Comparison of ENCODE assay signal across 33 cellular contexts in the genomic region with DNA sequence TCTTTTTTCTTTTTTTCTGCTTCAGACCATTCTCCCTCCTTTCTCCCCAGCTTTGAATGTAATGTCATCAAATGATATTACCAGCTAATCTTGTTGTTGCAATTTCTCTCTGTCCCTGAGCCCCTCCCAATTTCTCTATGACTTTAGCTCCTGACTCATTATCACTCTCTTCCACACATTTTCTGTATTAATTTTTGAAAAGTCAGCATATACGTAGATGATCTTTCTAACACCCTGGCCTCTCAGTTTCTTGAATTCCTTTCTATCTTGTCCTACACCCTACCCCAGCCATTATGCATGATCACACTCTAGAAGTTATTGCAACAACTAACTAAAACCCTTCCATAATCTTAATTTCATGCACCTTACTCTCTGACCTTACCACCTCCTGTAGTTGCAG. TPM values are rescaled to one million over a fixed set of nuclear protein-coding genes. Genes with fewer than 3 reads are reported as not detected.
"Had no signal": no experiment of that assay in that cellular context is flagged by ENCODE, and none has a peak within 500 bp of the region (broad histone marks: within the 10 kb centered on the region; RNA-seq: fewer than 3 reads in every experiment).

No MANE protein-coding gene starts in this region.

- H3K27me3 ChIP-seq: adrenal gland, ascending aorta, body of pancreas, brain microvascular endothelial cell, breast epithelium, cardiac muscle cell had no signal

- ATAC-seq: activated naive CD4-positive, alpha-beta T cell treated with anti-CD3 and anti-CD28 coated beads, Interleukin-2, amount 50 U/mL, for 72 hours; activated naive CD8-positive, alpha-beta T cell treated with anti-CD3 and anti-CD28 coated beads, Interleukin-2, amount 50 U/mL, for 24 hours; activated T-cell treated with anti-CD3 and anti-CD28 coated beads, Interleukin-2, amount 50 U/mL, for 4 hours; activated T-cell treated with anti-CD3 and anti-CD28 coated beads, Interleukin-2, amount 50 U/mL, for 72 hours; activated T-helper 17 cell treated with anti-CD3 and anti-CD28 coated beads, Interleukin-2, amount 50 U/mL, for 72 hours; body of pancreas had no signal

- H3K27ac ChIP-seq: adrenal gland, ascending aorta, body of pancreas, brain microvascular endothelial cell, breast epithelium, cardiac muscle cell had no signal

- H3K36me3 ChIP-seq: adrenal gland, ascending aorta, brain microvascular endothelial cell, breast epithelium, cardiac muscle cell had no signal

- H3K4me1 ChIP-seq: adrenal gland, ascending aorta, body of pancreas, breast epithelium had no signal

- H3K9me3 ChIP-seq: adrenal gland, ascending aorta, body of pancreas, breast epithelium had no signal

- DNase-seq: activated effector memory CD4-positive, alpha-beta T cell treated with anti-CD3 and anti-CD28 coated beads, Interleukin-2, amount 50 U/mL, for 16 hours; activated effector memory CD4-positive, alpha-beta T cell treated with Interleukin-2 at 50 U/mL for 16 hours; activated gamma-delta T cell; activated gamma-delta T cell treated with Interleukin-2 at 50 U/mL for 16 hours; activated naive CD4-positive, alpha-beta T cell; activated naive CD4-positive, alpha-beta T cell treated with anti-CD3 and anti-CD28 coated beads for 36 hours; activated naive CD4-positive, alpha-beta T cell treated with anti-CD3 and anti-CD28 coated beads, Interleukin-2, amount 10 ng/mL, durations not matched to agents 7 days and 5 days; activated naive CD4-positive, alpha-beta T cell treated with anti-CD3 and anti-CD28 coated beads, Interleukin-2, amount 50 U/mL, for 16 hours; activated naive CD4-positive, alpha-beta T cell treated with Interleukin-2 at 50 U/mL for 16 hours; activated naive CD8-positive, alpha-beta T cell treated with anti-CD3 and anti-CD28 coated beads for 36 hours; activated naive CD8-positive, alpha-beta T cell treated with anti-CD3 and anti-CD28 coated beads, Interleukin-2, amount 10 ng/mL, durations not matched to agents 7 days and 5 days; activated naive CD8-positive, alpha-beta T cell treated with anti-CD3 and anti-CD28 coated beads, Interleukin-2, amount 50 U/mL, for 24 hours; activated T-cell treated with anti-CD3 and anti-CD28 coated beads, Interleukin-2, amount 50 U/mL, for 4 hours; activated T-cell treated with anti-CD3 and anti-CD28 coated beads, Interleukin-2, amount 50 U/mL, for 48 hours; activated T-cell treated with anti-CD3 and anti-CD28 coated beads, Interleukin-2, amount 50 U/mL, for 72 hours; adrenal gland; amniotic stem cell; amygdala; anterior cingulate cortex; aorta; body of pancreas; brain microvascular endothelial cell; caudate nucleus; central memory CD4-positive, alpha-beta T cell; cerebellar nuclear complex had no signal

- FAIRE-seq: astrocyte, bronchial epithelial cell, colon had no signal

- H3K4me3 ChIP-seq: adrenal gland, ascending aorta, body of pancreas, breast epithelium, cardiac muscle cell had no signal

RNA-seq across cellular contexts. Expression of a gene that starts 13.1 kb away (rescaled TPM):
- polyA plus RNA-seq: aorta had no signal
